21 cellular contexts compared by ENCODE assay signal in genomic region chr18:79902075-79902474, GRCh38. TPM values are rescaled to one million over a fixed set of nuclear protein-coding genes. Genes with fewer than 3 reads are reported as not detected.
DNase-seq lines count a peak whose midpoint lies in the region; ATAC-seq, FAIRE-seq and TF ChIP-seq lines count a peak whose summit lies in the region.
"Had no signal": no experiment of that assay in that cellular context is flagged by ENCODE, and none has a peak within 500 bp of the region (broad histone marks: within the 10 kb centered on the region; RNA-seq: fewer than 3 reads in every experiment).

No MANE protein-coding gene starts in this region.

- no peak for TF ChIP-seq POLR2A in H54 (IDR thresholded peaks at IDR 0.05; ENCODE audit: low read depth, low read length)

- FAIRE-seq in H54 (lab: Jason Lieb, UNC) = no peak
- FAIRE-seq: GM19239, H1 had no signal

- no peak overlapping the region for H3K4me3 Mint-ChIP-seq in brain
- no peak overlapping the region for H3K4me3 Mint-ChIP-seq in osteocyte (ENCODE audit: unreplicated experiment)
- H3K4me3 Mint-ChIP-seq: B cell; CD4-positive, CD25-positive, alpha-beta regulatory T cell; HFFc6 had no signal

- H3K4me1 Mint-ChIP-seq in brain (peaks cover 9% of the 10 kb centered on the region), osteocyte (ENCODE audit: unreplicated experiment) (no peaks in the 10 kb centered on the region)
- H3K4me1 Mint-ChIP-seq: B cell had no signal

- peaks cover 3% of the 10 kb centered on the region for H3K27me3 Mint-ChIP-seq in brain
- H3K27me3 Mint-ChIP-seq in osteocyte (ENCODE audit: unreplicated experiment) = no peaks in the 10 kb centered on the region
- H3K27me3 Mint-ChIP-seq: B cell; CD4-positive, CD25-positive, alpha-beta regulatory T cell had no signal

- H3K36me3 ChIP-seq in right atrium auricular region = peaks cover 4% of the 10 kb centered on the region

- H3K27ac Mint-ChIP-seq in brain (peak overlapping the region in 3 of 5 experiments; percentile 18 to 85 (median 82)), osteocyte (ENCODE audit: unreplicated experiment) (no peak overlapping the region)
- H3K27ac Mint-ChIP-seq: B cell; CD4-positive, CD25-positive, alpha-beta regulatory T cell; HFFc6 had no signal

- intact Hi-C loops in right cardiac atrium (cut with DNase I) = no loop called here

- H3K27ac ChIP-seq in right atrium auricular region (no peak overlapping the region), right cardiac atrium (ENCODE audit: low read length) (no peak overlapping the region)

- peak; percentile 53 for DNase-seq in right atrium auricular region (ENCODE audit: low spot score)
- DNase-seq in right cardiac atrium = no peak
- peak; percentile 84 for DNase-seq in osteocyte (ENCODE audit: extremely low spot score, unreplicated experiment)
- no peak for DNase-seq in SIG-M5 treated with dmso at 0.1 percent for 504 hours (lab: John Stamatoyannopoulos, UW; ENCODE audit: unreplicated experiment)
- DNase-seq in NCI-H1930 (lab: John Stamatoyannopoulos, UW) = no peak
- DNase-seq in H54 (ENCODE audit: insufficient read length, low spot score) = no peak
- DNase-seq: Calu3; CD4-positive, CD25-positive, alpha-beta regulatory T cell; HFFc6; Karpas-422; MG63; NCI-H1092; NCI-H1694; NCI-H2107; NCI-H2227 treated with DMSO at 0.1 percent for 48 hours; NCI-H524 had no signal

- H3K9me3 Mint-ChIP-seq in brain (peaks cover 21 to 51% (median 29%) of the 10 kb centered on the region in 5 experiments), osteocyte (ENCODE audit: unreplicated experiment) (peaks cover 13% of the 10 kb centered on the region)

- H3K4me1 ChIP-seq in right atrium auricular region (peaks cover 0 to 7% of the 10 kb centered on the region in 2 donors), right cardiac atrium (ENCODE audit: control insufficient read depth, insufficient read depth, low read length) (no peaks in the 10 kb centered on the region)

- no peaks in the 10 kb centered on the region for H3K27me3 ChIP-seq in right atrium auricular region
- no peaks in the 10 kb centered on the region for H3K27me3 ChIP-seq in right cardiac atrium (ENCODE audit: control insufficient read depth, insufficient read depth)
- H3K27me3 ChIP-seq: MG63 had no signal

- H3K36me3 Mint-ChIP-seq in brain = peaks cover 52% of the 10 kb centered on the region
- peaks cover 35% of the 10 kb centered on the region for H3K36me3 Mint-ChIP-seq in osteocyte (ENCODE audit: unreplicated experiment)

- WGBS in right cardiac atrium = 89% methylated on average over 8 of the region's 8 CpGs

- peaks cover 0 to 4% of the 10 kb centered on the region in 2 donors for H3K9me3 ChIP-seq in right atrium auricular region
- H3K9me3 ChIP-seq in right cardiac atrium (ENCODE audit: control insufficient read depth, low read length) = no peaks in the 10 kb centered on the region

- ATAC-seq in right cardiac atrium = no peak
- ATAC-seq: Panc1 had no signal

- TF ChIP-seq CTCF in right atrium auricular region (IDR thresholded peaks at IDR 0.05) = no peak
- TF ChIP-seq CTCF in brain (conservative IDR thresholded peaks at IDR 0.05) = no peak
- no peak for TF ChIP-seq CTCF in osteocyte (IDR thresholded peaks at IDR 0.05)

- no peak overlapping the region for H3K4me3 ChIP-seq in right atrium auricular region
- no peak overlapping the region for H3K4me3 ChIP-seq in right cardiac atrium (ENCODE audit: low read length)
- H3K4me3 ChIP-seq: MG63 had no signal

RNA-seq across cellular contexts. Expression of gene SLC66A2, which starts 49.4 kb away (rescaled TPM):
- total RNA-seq in right atrium auricular region (10 to 100 TPM; 21.4 to 22.9 TPM), right cardiac atrium (10 to 100 TPM; 24.7 to 40.0 (median 29.8) TPM), osteocyte (35.1 and 38.6 TPM in 2 replicates)
- polyA plus RNA-seq in right cardiac atrium (27.0 TPM), brain (ENCODE audit: insufficient read depth, low read depth, low replicate concordance) (45.1 TPM)

Comparison
In these comparisons a context has a peak if more than half of its experiments do, and no peak if none do; other contexts are left out.
1. DNase-seq: peak in right atrium auricular region (single experiment) and osteocyte (single experiment); none in right cardiac atrium (0 of 3), SIG-M5 treated with dmso at 0.1 percent for 504 hours (single experiment), NCI-H1930 (0 of 2) and H54 (single experiment).